Comparison of ENCODE assay signal across 8 cellular contexts in the genomic region with DNA sequence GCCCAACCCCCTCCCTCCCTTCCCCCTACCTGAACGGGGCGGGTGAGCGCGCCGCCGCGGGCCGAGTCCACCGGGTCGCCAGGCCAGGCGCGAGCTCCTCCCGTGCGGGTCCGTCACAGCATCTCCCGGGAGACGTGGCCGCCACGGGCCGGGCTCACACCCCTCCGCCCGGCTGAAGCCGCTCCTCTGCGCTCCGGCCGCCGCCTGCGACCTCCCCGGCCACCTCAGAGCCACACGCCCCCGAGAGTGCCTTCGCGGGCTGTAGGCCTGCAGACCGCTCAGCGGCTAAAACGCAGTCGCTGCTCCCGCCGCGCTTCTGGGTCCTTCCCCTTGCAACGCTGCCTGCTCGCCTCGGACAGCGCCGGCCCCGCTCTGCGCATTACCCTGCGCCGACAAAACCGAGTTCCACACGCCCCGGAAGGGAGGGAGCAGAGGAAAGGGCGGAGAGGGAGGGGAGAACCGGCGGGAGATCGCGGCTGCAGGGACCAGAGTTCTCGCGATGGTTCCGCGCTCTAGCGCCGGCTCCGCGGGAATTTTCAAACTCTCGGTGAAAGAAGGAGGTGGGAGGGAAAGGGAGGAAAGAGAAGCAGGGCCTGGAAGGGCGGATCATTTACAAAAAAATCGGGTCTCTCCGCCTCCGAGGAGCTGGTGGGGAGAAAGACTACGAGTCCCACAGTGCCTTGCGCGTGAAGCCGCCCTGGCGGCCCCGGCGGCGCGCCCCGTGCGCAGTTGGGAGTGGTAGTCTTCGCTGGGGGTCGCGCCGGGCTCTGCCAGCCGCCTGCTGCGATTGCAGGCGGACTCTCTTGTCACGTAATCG. TPM values are rescaled to one million over a fixed set of nuclear protein-coding genes. Genes with fewer than 3 reads are reported as not detected.
DNase-seq lines count a peak whose midpoint lies in the region; ATAC-seq, FAIRE-seq and TF ChIP-seq lines count a peak whose summit lies in the region.

Gene AHCTF1, minus strand, starts transcription at position 400 of the 817 bp plus-strand sequence. CDS start 13,578 bp downstream, outside the sequence.

- no peak for TF ChIP-seq CTCF in AG10803 (conservative IDR thresholded peaks at IDR 0.05; ENCODE audit: low read length)
- no peak for TF ChIP-seq CTCF in keratinocyte (optimal IDR thresholded peaks at IDR 0.05 in 1 of 3, IDR thresholded peaks at IDR 0.05 in 1 of 3, conservative IDR thresholded peaks at IDR 0.05 in 1 of 3; ENCODE audit: extremely low read depth in 1 of 3, insufficient read depth in 2 of 3, low read length in 3 of 3)

- no peak for FAIRE-seq in keratinocyte (lab: Jason Lieb, UNC)

- peaks cover 9% of the 10 kb centered on the region for H4K20me1 ChIP-seq in keratinocyte (ENCODE audit: control insufficient read depth, extremely low read depth, insufficient read depth, low read length)

- H3K9ac ChIP-seq in keratinocyte (ENCODE audit: control insufficient read depth, extremely low read depth, insufficient read depth, low read length), result peak within 1 kb of the TSS; percentile 87

- H3K4me3 ChIP-seq in AG10803 (ENCODE audit: low read length) (peak within 1 kb of the TSS; percentile 85), keratinocyte (ENCODE audit: control insufficient read depth in 2 of 3, extremely low read depth in 1 of 3, insufficient read depth in 2 of 3, low read depth in 1 of 3, low read length in 3 of 3) (peak within 1 kb of the TSS; percentile 85 to 99 (median 88))

- dilution Hi-C loops in keratinocyte (cut with MboI; ENCODE audit: extremely low pct_ligation_motif_present, low sequenced_read_pairs), result no loop called here

- H3K27ac ChIP-seq in keratinocyte (ENCODE audit: control insufficient read depth, insufficient read depth, low read length), result peak within 1 kb of the TSS; percentile 82

- H3K9me3 ChIP-seq in keratinocyte (ENCODE audit: control insufficient read depth, low read depth, low read length), result no peaks in the 10 kb centered on the region

- H3K27me3 ChIP-seq in keratinocyte (ENCODE audit: control insufficient read depth, extremely low read depth, insufficient read depth, low read length), result no peaks in the 10 kb centered on the region

- DNase-seq in AG10803 (ENCODE audit: low read depth), result peak; percentile 97
- peak; percentile 99 for DNase-seq in NCI-H460 (ENCODE audit: extremely low read depth, low read depth)
- peak; percentile 91 for DNase-seq in activated CD4-positive, CD25-positive, alpha-beta regulatory T cell treated with anti-CD3 and anti-CD28 coated beads, Interleukin-2, amount 50 U/mL, for 72 hours
- DNase-seq in cerebellar nuclear complex (lab: John Stamatoyannopoulos, UW), result peak; percentile 89 to 90
- DNase-seq in keratinocyte (ENCODE audit: low read depth, low spot score), result peak; percentile 68
- peak; percentile 85 to 88 for DNase-seq in stimulated activated CD4-positive, alpha-beta T cell treated with anti-CD3 and anti-CD28 coated beads, Interleukin-15, amount 100 ng/mL, for 1 hour (ENCODE audit: low read depth in 1 of 2, low spot score in 1 of 2)

- peak within 1 kb of the TSS; percentile 85 for H2AFZ ChIP-seq in keratinocyte (ENCODE audit: control insufficient read depth, low read length)

- peak; percentile 82 for ATAC-seq in GM19043 (IDR thresholded peaks at IDR 0.05; ENCODE audit: low read depth, unreplicated experiment)
- peak; percentile 85 for ATAC-seq in HG03378 (IDR thresholded peaks at IDR 0.05; ENCODE audit: unreplicated experiment)

- peaks cover 43% of the 10 kb centered on the region for H3K79me2 ChIP-seq in keratinocyte (ENCODE audit: control insufficient read depth, insufficient read depth, low read length)

- H3K4me2 ChIP-seq in keratinocyte (ENCODE audit: control insufficient read depth, extremely low read depth, insufficient read depth, low read depth, low read length), result peak within 1 kb of the TSS; percentile 88

- H3K4me1 ChIP-seq in keratinocyte (ENCODE audit: control insufficient read depth, extremely low read depth, insufficient read depth, low read length), result peaks cover 4% of the 10 kb centered on the region

- H3K9me1 ChIP-seq in keratinocyte (ENCODE audit: control insufficient read depth, extremely low read depth, insufficient read depth, low read length), result no peaks in the 10 kb centered on the region

- peaks cover 0 to 4% of the 10 kb centered on the region in 2 experiments for H3K36me3 ChIP-seq in keratinocyte (ENCODE audit: control insufficient read depth in 2 of 2, extremely low read depth in 1 of 2, insufficient read depth in 2 of 2, low read length in 2 of 2)

RNA-seq across cellular contexts. Expression of gene AHCTF1, which starts in this region (rescaled TPM):
- 71.5 and 77.3 TPM in 2 replicates for total RNA-seq in NCI-H460 (2014; rRNA removed; shearing (Covaris generic))
- 43.4 and 55.6 TPM in 2 replicates for polyA plus RNA-seq in NCI-H460 (2014; cell fraction: nucleus; rRNA removed)
- polyA plus RNA-seq in keratinocyte, result 16.5 to 22.2 TPM (median 16.8 TPM) in 3 replicates
- 70.0 TPM for polyA plus RNA-seq in keratinocyte (2011; ENCODE audit: low read depth)
- 7.3 and 15.5 TPM in 2 replicates for polyA plus RNA-seq in keratinocyte (2011; cell fraction: cytosol; rRNA removed)
- 34.3 and 41.1 TPM in 2 replicates for polyA plus RNA-seq in keratinocyte (2011; cell fraction: nucleus; rRNA removed)
- 17.3 and 19.6 TPM in 2 replicates for polyA plus RNA-seq in keratinocyte (2012; ENCODE audit: low replicate concordance)
- 9.1 to 59.8 TPM (median 30.6 TPM) in 3 replicates for polyA minus RNA-seq in keratinocyte
- polyA minus RNA-seq in keratinocyte (2011; cell fraction: cytosol; rRNA and poly(A)+ RNA removed), result 26.1 TPM
- 60.4 and 101 TPM in 2 replicates for polyA minus RNA-seq in keratinocyte (2011; cell fraction: nucleus; rRNA and poly(A)+ RNA removed)

Comparison
In these comparisons a context has a peak if more than half of its experiments do, and no peak if none do; other contexts are left out.
1. Peak in every context shown above with its lines: DNase-seq, ATAC-seq, H3K4me3 ChIP-seq and H3K27ac ChIP-seq.